19 cellular contexts compared by ENCODE assay signal in genomic region chr2:48693066-48693465, GRCh38.
"Had no signal": no experiment of that assay in that cellular context is flagged by ENCODE, and none has a peak within 500 bp of the region (broad histone marks: within the 10 kb centered on the region; RNA-seq: fewer than 3 reads in every experiment).

No MANE protein-coding gene starts in this region.

- H3K27me3 ChIP-seq: breast epithelium, suprapubic skin, upper lobe of right lung had no signal

- H3K27ac ChIP-seq: breast epithelium, left ventricle myocardium inferior, suprapubic skin, upper lobe of right lung had no signal

- H3K9me3 ChIP-seq: breast epithelium, left ventricle myocardium inferior, suprapubic skin, upper lobe of right lung had no signal

- H3K4me3 ChIP-seq: breast epithelium, left ventricle myocardium inferior, suprapubic skin, upper lobe of right lung had no signal

- H3K36me3 Mint-ChIP-seq: activated naive CD8-positive, alpha-beta T cell; natural killer cell had no signal

- DNase-seq: activated B cell treated with CpG ODN at 0.5 μM for 24 hours; activated CD4-positive, alpha-beta T cell treated with anti-CD3 and anti-CD28 coated beads for 48 hours; activated CD8-positive, alpha-beta memory T cell treated with anti-CD3 and anti-CD28 coated beads, Interleukin-2, amount 50 U/mL, for 48 hours; activated gamma-delta T cell treated with Interleukin-2 at 50 U/mL for 16 hours; activated T-cell treated with anti-CD3 and anti-CD28 coated beads, Interleukin-2, amount 50 U/mL, for 72 hours; amygdala; cerebellar nuclear complex; hippocampal formation; kidney; left ventricle myocardium inferior; natural killer cell; stimulated activated CD4-positive, alpha-beta T cell treated with anti-CD3 and anti-CD28 coated beads, Interleukin-4, amount 100 ng/mL, for 24 hours; stimulated activated naive CD4-positive, alpha-beta T cell; SW 1271; upper lobe of right lung had no signal

- H3K27ac Mint-ChIP-seq: activated B cell treated with CpG ODN at 0.5 μM for 24 hours; activated naive CD8-positive, alpha-beta T cell; activated T-cell treated with anti-CD3 and anti-CD28 coated beads, Interleukin-2, amount 50 U/mL, for 72 hours; natural killer cell; T-helper 2 cell treated with Interferon-gamma antibody and Interleukin-4, amounts not matched to agents 5 μg/mL and 100 μg/mL, for 36 hours had no signal

- H3K4me1 ChIP-seq: breast epithelium, left ventricle myocardium inferior, suprapubic skin, upper lobe of right lung had no signal

- H3K4me3 Mint-ChIP-seq: activated B cell treated with CpG ODN at 0.5 μM for 24 hours; activated naive CD8-positive, alpha-beta T cell; activated T-cell treated with anti-CD3 and anti-CD28 coated beads, Interleukin-2, amount 50 U/mL, for 72 hours; natural killer cell; T-helper 2 cell treated with Interferon-gamma antibody and Interleukin-4, amounts not matched to agents 5 μg/mL and 100 μg/mL, for 36 hours had no signal

- H3K9me3 Mint-ChIP-seq: activated B cell treated with CpG ODN at 0.5 μM for 24 hours; activated T-cell treated with anti-CD3 and anti-CD28 coated beads, Interleukin-2, amount 50 U/mL, for 72 hours; T-helper 2 cell treated with Interferon-gamma antibody and Interleukin-4, amounts not matched to agents 5 μg/mL and 100 μg/mL, for 36 hours had no signal

- H3K4me1 Mint-ChIP-seq: activated B cell treated with CpG ODN at 0.5 μM for 24 hours, natural killer cell had no signal

- H3K27me3 Mint-ChIP-seq: activated naive CD8-positive, alpha-beta T cell had no signal

- H3K36me3 ChIP-seq: breast epithelium, left ventricle myocardium inferior, suprapubic skin, upper lobe of right lung had no signal
